ENCODE assay signal across 8 cellular contexts in the genomic region with DNA sequence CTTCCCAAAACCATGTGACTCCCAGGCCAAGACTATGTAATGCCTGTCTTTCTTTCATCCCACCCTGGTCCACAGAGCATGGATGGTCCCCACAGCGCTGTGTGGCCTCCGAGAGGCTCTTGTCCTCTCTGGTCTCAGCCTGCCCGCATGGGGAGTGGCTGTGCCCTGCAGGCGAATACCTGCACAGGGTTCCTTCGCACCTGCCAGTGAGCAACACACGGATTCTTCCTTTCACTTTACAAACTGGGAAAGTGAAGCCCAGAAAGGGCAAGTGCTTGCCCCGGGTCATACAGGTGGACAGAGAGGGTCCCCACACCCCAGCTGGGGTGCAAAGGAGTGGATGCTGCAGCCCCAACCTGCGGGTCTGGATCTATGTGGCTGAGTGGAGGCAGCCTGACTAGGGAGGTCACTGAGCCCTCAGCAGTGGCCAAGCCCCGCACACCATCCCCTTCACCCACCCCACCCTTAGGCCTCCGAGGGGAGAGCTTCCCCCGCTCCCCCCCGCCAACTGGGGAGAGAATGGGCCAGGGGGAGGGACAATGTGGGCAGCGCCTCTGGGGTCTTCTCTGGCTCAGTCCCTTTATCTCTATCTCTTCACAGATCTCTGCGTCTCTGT. TPM values are rescaled to one million over a fixed set of nuclear protein-coding genes. Genes with fewer than 3 reads are reported as not detected.
A peak's percentile ranks its signal among the peaks of the same experiment; 100 is the strongest.
DNase-seq lines count a peak whose midpoint lies in the region; ATAC-seq and TF ChIP-seq lines count a peak whose summit lies in the region.

No MANE protein-coding gene starts in this region.

- no peaks in the 10 kb centered on the region for H3K9me3 Mint-ChIP-seq in CD4-positive, alpha-beta memory T cell

- peak overlapping the region; percentile 82 for H3K4me2 ChIP-seq in PC-9

- TF ChIP-seq CTCF in PC-9 (conservative IDR thresholded peaks at IDR 0.05) = no peak

- no peaks in the 10 kb centered on the region for H3K9me3 ChIP-seq in CD4-positive, alpha-beta memory T cell (ENCODE audit: control insufficient read depth in 1 of 2, low read length in 2 of 2)
- H3K9me3 ChIP-seq in PC-9 (ENCODE audit: insufficient read depth, low read depth) (no peaks in the 10 kb centered on the region), neuron (ENCODE audit: low read length) (no peaks in the 10 kb centered on the region)

- ATAC-seq in HG03457 (IDR thresholded peaks at IDR 0.05; ENCODE audit: unreplicated experiment) = no peak

- intact Hi-C loops in CD4-positive, alpha-beta memory T cell (cut with micrococcal nuclease) = no loop called here
- intact Hi-C loops in PC-9 (cut with micrococcal nuclease; ENCODE audit: unreplicated experiment) = no loop called here

- CTCF ChIA-PET in CD4-positive, alpha-beta memory T cell (lab: Charles Lee; ENCODE audit: partially characterized antibody) = interaction anchor here (0.9 to 1.0 kb wide), 2 partner anchors 18 to 163 kb away, joined by 3 to 4 read pairs; no protein-coding TSS in a partner anchor
- CTCF ChIA-PET in PC-9 (lab: Charles Lee) = interaction anchor here (1.2 kb wide), 1 partner anchor 228 kb away, joined by 8 read pairs; no protein-coding TSS in a partner anchor

- POLR2A ChIA-PET in CD4-positive, alpha-beta memory T cell (lab: Charles Lee; ENCODE audit: partially characterized antibody) = interaction anchor here (1.5 kb wide), 1 partner anchor 228 kb away, joined by 3 read pairs; no protein-coding TSS in a partner anchor
- POLR2A ChIA-PET in PC-9 (lab: Charles Lee; ENCODE audit: unreplicated experiment) = no interaction called here

- peaks cover 0 to 1% of the 10 kb centered on the region in 2 donors for H3K27me3 Mint-ChIP-seq in CD4-positive, alpha-beta memory T cell

- peaks cover 14% of the 10 kb centered on the region; the same call in 1 of the 2 replicates for H3F3A ChIP-seq in PC-9 (ENCODE audit: insufficient read depth, low read depth)

- peaks cover 50% of the 10 kb centered on the region for H3K4me1 ChIP-seq in CD4-positive, alpha-beta memory T cell (ENCODE audit: insufficient read depth, low read length)
- H3K4me1 ChIP-seq in PC-9 (replicated peaks; ENCODE audit: insufficient read depth) (peaks cover 16% of the 10 kb centered on the region), neuron (ENCODE audit: insufficient read depth, low read length) (peaks cover 16% of the 10 kb centered on the region)

- peaks cover 15% of the 10 kb centered on the region; the same call in 1 of the 2 replicates for H4K20me1 ChIP-seq in PC-9 (ENCODE audit: insufficient read depth)

- no peaks in the 10 kb centered on the region for H3K36me3 ChIP-seq in CD4-positive, alpha-beta memory T cell (ENCODE audit: insufficient read depth, low read length)
- H3K36me3 ChIP-seq in PC-9 (ENCODE audit: low read depth) (no peaks in the 10 kb centered on the region), neuron (ENCODE audit: insufficient read depth, low read length) (peaks cover 6% of the 10 kb centered on the region)

- H3K27ac Mint-ChIP-seq in CD4-positive, alpha-beta memory T cell = peak overlapping the region; percentile 17 to 96 (median 92)

- BruUV-seq in PC-9 (replicated peaks; lab: Mats Ljungman, UMichigan) = no TSS peak

- no peaks in the 10 kb centered on the region for H3K27me3 ChIP-seq in CD4-positive, alpha-beta memory T cell (ENCODE audit: insufficient read depth, low read length)
- no peaks in the 10 kb centered on the region; the same call in 1 of the 2 replicates for H3K27me3 ChIP-seq in PC-9 (ENCODE audit: insufficient read depth, low read depth)
- H3K27me3 ChIP-seq in neuron (ENCODE audit: insufficient read depth, low read length) = no peaks in the 10 kb centered on the region

- H3K36me3 Mint-ChIP-seq in CD4-positive, alpha-beta memory T cell = peaks cover 0 to 4% of the 10 kb centered on the region in 2 donors

- peak overlapping the region; percentile 57 to 66 for H3K4me3 ChIP-seq in CD4-positive, alpha-beta memory T cell (ENCODE audit: low read length in 2 of 2)
- peak overlapping the region; percentile 80 for H3K4me3 ChIP-seq in PC-9
- peak overlapping the region; percentile 65 for H3K4me3 ChIP-seq in neuron (ENCODE audit: low read length)

- peak overlapping the region; percentile 81 to 99 (median 92) for H3K4me3 Mint-ChIP-seq in CD4-positive, alpha-beta memory T cell

- H3K27ac ChIP-seq in CD4-positive, alpha-beta memory T cell (ENCODE audit: low read depth, low read length) = peak overlapping the region; percentile 56
- H3K27ac ChIP-seq in PC-9 (no peak overlapping the region), epithelial cell of prostate (peak overlapping the region; percentile 47)

- peaks cover 17% of the 10 kb centered on the region for H3K79me2 ChIP-seq in PC-9 (ENCODE audit: low read depth)

- H3K4me1 Mint-ChIP-seq in CD4-positive, alpha-beta memory T cell = peaks cover 19 to 44% (median 30%) of the 10 kb centered on the region in 4 donors

- H2AFZ ChIP-seq in PC-9 (peak overlapping the region; percentile 98), neuron (ENCODE audit: low read depth, low read length) (peak overlapping the region; percentile 83)

- no peaks in the 10 kb centered on the region for H3K9me2 ChIP-seq in PC-9 (ENCODE audit: insufficient read depth)

- DNase-seq in CD4-positive, alpha-beta memory T cell = no peak
- peak; percentile 7 to 56 for DNase-seq in PC-9
- peak; percentile 16 for DNase-seq in epithelial cell of prostate (ENCODE audit: low read depth, low spot score)
- DNase-seq in D341Med (ENCODE audit: low spot score) = no peak
- no peak for DNase-seq in cerebellar nuclear complex (lab: John Stamatoyannopoulos, UW)
- no peak for DNase-seq in occipital lobe (lab: John Stamatoyannopoulos, UW)

RNA-seq across cellular contexts. Expression of gene MARK4, which starts 0.7 kb away (rescaled TPM):
- total RNA-seq in CD4-positive, alpha-beta memory T cell = 10 to 100 TPM; 24.3 to 25.2 TPM
- 1 to 10 TPM in 1 of 2 donors, under 1 TPM in 1; 0.11 to 1.7 TPM for polyA plus RNA-seq in CD4-positive, alpha-beta memory T cell
- total RNA-seq in PC-9 (2021) (49.4 and 85.8 TPM in 2 replicates), occipital lobe (19.2 TPM)

RNA-seq across cellular contexts. Expression of gene EXOC3L2, which starts 5.1 kb away (rescaled TPM):
- not detected for total RNA-seq in CD4-positive, alpha-beta memory T cell
- polyA plus RNA-seq in CD4-positive, alpha-beta memory T cell = not detected
- total RNA-seq in PC-9 (2021) = not detected in 2 replicates
- total RNA-seq in occipital lobe = not detected

Comparison
In these comparisons a context has a peak if more than half of its experiments do, and no peak if none do; other contexts are left out.
1. DNase-seq: peak in PC-9 (2 of 2) and epithelial cell of prostate (single experiment); none in CD4-positive, alpha-beta memory T cell (0 of 5), D341Med (single experiment), cerebellar nuclear complex (0 of 2) and occipital lobe (single experiment).
2. Peak in every context shown above with its lines, with median percentiles within 50 percentile points of each other: H3K4me3 ChIP-seq.